In genomic region chr6:107845777-107846176, GRCh38 we compare ENCODE assay signal across 29 cellular contexts. TPM values are rescaled to one million over a fixed set of nuclear protein-coding genes. Genes with fewer than 3 reads are reported as not detected.
"Had no signal": no experiment of that assay in that cellular context is flagged by ENCODE, and none has a peak within 500 bp of the region (broad histone marks: within the 10 kb centered on the region; RNA-seq: fewer than 3 reads in every experiment).

No MANE protein-coding gene starts in this region.

- H3K4me1 Mint-ChIP-seq: mesothelial cell of epicardium had no signal

- H3K9me3 Mint-ChIP-seq: dendritic cell treated with granulocyte-macrophage colony-stimulating factor and Interleukin-4, amounts not matched to agents 40 ng/mL and 50 ng/mL, for 4 days; effector memory CD8-positive, alpha-beta T cell; mesothelial cell of epicardium; naive B cell had no signal

- H3K27me3 Mint-ChIP-seq: effector memory CD8-positive, alpha-beta T cell had no signal

- H3K36me3 ChIP-seq: colonic mucosa, esophagus squamous epithelium, gastrocnemius medialis, heart right ventricle, left lung, lower lobe of right lung had no signal

- DNase-seq: colonic mucosa; cortex of kidney; effector CD8-positive, alpha-beta T cell; effector memory CD8-positive, alpha-beta T cell; esophagus squamous epithelium; foreskin fibroblast; foreskin melanocyte; gastrocnemius medialis; glutamatergic neuron; head of caudate nucleus; heart right ventricle; hippocampal formation; left cardiac atrium; left lung; left ventricle myocardium superior; lower lobe of right lung; mesenchymal stem cell; mucosa of descending colon; naive B cell had no signal

- H3K4me3 Mint-ChIP-seq: dendritic cell treated with granulocyte-macrophage colony-stimulating factor and Interleukin-4, amounts not matched to agents 40 ng/mL and 50 ng/mL, for 4 days; effector memory CD8-positive, alpha-beta T cell; mesothelial cell of epicardium had no signal

- H3K36me3 Mint-ChIP-seq: mesothelial cell of epicardium, naive B cell had no signal

- H3K27ac Mint-ChIP-seq: dendritic cell treated with granulocyte-macrophage colony-stimulating factor and Interleukin-4, amounts not matched to agents 40 ng/mL and 50 ng/mL, for 4 days; effector memory CD8-positive, alpha-beta T cell; mesothelial cell of epicardium had no signal

- H3K4me3 ChIP-seq: colonic mucosa, esophagus squamous epithelium, gastrocnemius medialis, heart right ventricle, left lung, lower lobe of right lung, mucosa of descending colon had no signal

- H3K9me3 ChIP-seq: colonic mucosa, esophagus squamous epithelium, gastrocnemius medialis, heart right ventricle, left lung, lower lobe of right lung, mucosa of descending colon had no signal

- H3K27ac ChIP-seq: colonic mucosa, esophagus squamous epithelium, gastrocnemius medialis, heart right ventricle, left lung, lower lobe of right lung had no signal

- H3K4me1 ChIP-seq: colonic mucosa had no signal

- H3K27me3 ChIP-seq: colonic mucosa, gastrocnemius medialis had no signal

RNA-seq across cellular contexts. Expression of gene SCML4, which starts 21.7 kb away (rescaled TPM):
- total RNA-seq: dermis microvascular lymphatic vessel endothelial cell, endothelial cell of umbilical vein, epithelial cell of proximal tubule, glomerular endothelial cell, kidney epithelial cell, lung microvascular endothelial cell, mesothelial cell of epicardium, myocyte had no signal
- polyA plus RNA-seq: endothelial cell of umbilical vein, keratinocyte had no signal
